8 cellular contexts compared by ENCODE assay signal in the genomic region with DNA sequence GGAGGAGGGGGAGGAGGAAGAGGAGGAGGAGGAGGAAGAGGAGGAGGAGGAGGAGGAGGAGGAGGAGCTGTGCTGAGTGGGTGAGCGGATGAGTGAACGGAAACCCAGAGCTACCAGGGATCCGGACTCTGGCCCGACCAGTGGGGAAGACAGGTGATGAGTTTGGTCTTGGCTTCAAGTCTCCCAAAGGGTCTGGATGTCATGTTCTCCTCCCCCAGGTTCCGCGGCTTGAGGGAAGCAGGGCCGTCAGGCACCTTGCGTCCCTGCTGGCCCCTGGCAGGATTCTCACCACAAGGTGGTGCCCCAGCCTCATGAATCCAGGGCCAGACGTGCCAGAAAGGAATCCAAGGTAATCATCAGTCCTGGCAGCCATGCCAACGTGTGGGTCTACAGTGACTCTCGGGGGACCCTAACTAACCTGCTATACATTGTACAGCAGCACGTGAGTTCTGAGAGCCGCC. TPM values are rescaled to one million over a fixed set of nuclear protein-coding genes. Genes with fewer than 3 reads are reported as not detected.
A peak's percentile ranks its signal among the peaks of the same experiment; 100 is the strongest.
DNase-seq lines count a peak whose midpoint lies in the region; ATAC-seq and TF ChIP-seq lines count a peak whose summit lies in the region.

No MANE protein-coding gene starts in this region.

- intact Hi-C loops in sciatic nerve (cut with DNase I): loop anchor here (5.0 kb wide), 1 partner anchor 221 kb away; the partner anchor contains the start of gene LITAFD

- H3F3A ChIP-seq in SU-DHL-6 (ENCODE audit: insufficient read depth): no peaks in the 10 kb centered on the region

- H3K4me3 ChIP-seq in SU-DHL-6 (ENCODE audit: insufficient read depth, low read length, poor library complexity, severe bottlenecking): no peak overlapping the region
- H3K4me3 ChIP-seq in astrocyte of the cerebellum (ENCODE audit: low read depth, low read length): no peak overlapping the region
- H3K4me3 ChIP-seq in hepatocyte: no peak overlapping the region

- no peak overlapping the region for H3K27ac ChIP-seq in SU-DHL-6 (ENCODE audit: low read depth, low read length)
- H3K27ac ChIP-seq in hepatocyte: no peak overlapping the region

- DNase-seq in activated CD4-positive, CD25-positive, alpha-beta regulatory T cell (lab: John Stamatoyannopoulos, UW): peak in 3 of 4 experiments; percentile 24 to 40 (median 28)
- DNase-seq in activated CD4-positive, CD25-positive, alpha-beta regulatory T cell treated with anti-CD3 and anti-CD28 coated beads, Interleukin-2, amount 50 U/mL, for 72 hours: no peak
- peak; percentile 27 for DNase-seq in MV-4-11 (lab: John Stamatoyannopoulos, UW)
- DNase-seq in astrocyte of the cerebellum (ENCODE audit: low read depth): peak; percentile 13
- peak; percentile 77 for DNase-seq in hepatocyte (ENCODE audit: low spot score)
- DNase-seq in sciatic nerve (ENCODE audit: low spot score): peak; percentile 73

- in situ Hi-C loops in astrocyte of the cerebellum (cut with HindIII; ENCODE audit: low sequenced_read_pairs): loop anchor here (5.0 kb wide), 1 partner anchor 141 kb away; no protein-coding TSS in a partner anchor

- H3K4me1 ChIP-seq in hepatocyte (ENCODE audit: insufficient read depth): no peaks in the 10 kb centered on the region

- H3K27me3 ChIP-seq in SU-DHL-6 (ENCODE audit: low read length) (no peaks in the 10 kb centered on the region), hepatocyte (no peaks in the 10 kb centered on the region)

- H3K4me2 ChIP-seq in SU-DHL-6 (ENCODE audit: low read depth, low read length, poor library complexity, severe bottlenecking) (no peak overlapping the region), hepatocyte (no peak overlapping the region)

- no peaks in the 10 kb centered on the region for H3K79me2 ChIP-seq in SU-DHL-6 (ENCODE audit: insufficient read depth, low read length)
- no peaks in the 10 kb centered on the region for H3K79me2 ChIP-seq in hepatocyte

- no peaks in the 10 kb centered on the region for H3K9me3 ChIP-seq in SU-DHL-6 (ENCODE audit: insufficient read depth, low read length)
- H3K9me3 ChIP-seq in hepatocyte (ENCODE audit: low read depth): no peaks in the 10 kb centered on the region

- peak; percentile 46 for TF ChIP-seq CTCF in SU-DHL-6 (IDR thresholded peaks at IDR 0.05; ENCODE audit: insufficient read depth, low read length, poor library complexity, severe bottlenecking)
- TF ChIP-seq CTCF in astrocyte of the cerebellum (IDR thresholded peaks at IDR 0.05; ENCODE audit: low read depth, low read length, missing control alignments): peak; percentile 60
- peak; percentile 65 for TF ChIP-seq CTCF in hepatocyte (IDR thresholded peaks at IDR 0.05; ENCODE audit: poor library complexity)

- no peaks in the 10 kb centered on the region for H4K20me1 ChIP-seq in SU-DHL-6 (ENCODE audit: low read depth, low read length)
- H4K20me1 ChIP-seq in hepatocyte (ENCODE audit: insufficient read depth, poor library complexity, severe bottlenecking): no peaks in the 10 kb centered on the region

- WGBS in hepatocyte (ENCODE audit: low lambda C conversion rate, missing lambda C conversion rate): 9% methylated on average over 6 of the region's 13 CpGs

- peak; percentile 77 for ATAC-seq in sciatic nerve
- ATAC-seq in HG03565 (IDR thresholded peaks at IDR 0.05; ENCODE audit: unreplicated experiment): no peak

- H2AFZ ChIP-seq in SU-DHL-6 (ENCODE audit: low read depth, low read length, severe bottlenecking) (no peak overlapping the region), hepatocyte (no peak overlapping the region)

- H3K9ac ChIP-seq in SU-DHL-6 (ENCODE audit: low read length): no peak overlapping the region

- H3K9me2 ChIP-seq in SU-DHL-6 (replicated peaks; ENCODE audit: insufficient read depth, low read length) (no peaks in the 10 kb centered on the region), hepatocyte (replicated peaks; ENCODE audit: insufficient read depth) (no peaks in the 10 kb centered on the region)

- no peaks in the 10 kb centered on the region for H3K36me3 ChIP-seq in SU-DHL-6 (ENCODE audit: low read length)
- no peaks in the 10 kb centered on the region for H3K36me3 ChIP-seq in hepatocyte (replicated peaks; ENCODE audit: insufficient read depth, low read depth)

RNA-seq across cellular contexts. Expression of gene ABAT, which starts 13.5 kb away (rescaled TPM):
- total RNA-seq in hepatocyte (50.1 and 59.1 TPM in 2 replicates), sciatic nerve (24.2 TPM)
- polyA plus RNA-seq in hepatocyte: 18.8 and 31.2 TPM in 2 replicates

RNA-seq across cellular contexts. Expression of gene METTL22, which starts 39.4 kb away (rescaled TPM):
- total RNA-seq in hepatocyte: 16.9 and 17.6 TPM in 2 replicates
- 19.7 and 35.1 TPM in 2 replicates for polyA plus RNA-seq in hepatocyte
- total RNA-seq in sciatic nerve: 40.6 TPM
